Comparison of ENCODE assay signal across 28 cellular contexts in the genomic region with DNA sequence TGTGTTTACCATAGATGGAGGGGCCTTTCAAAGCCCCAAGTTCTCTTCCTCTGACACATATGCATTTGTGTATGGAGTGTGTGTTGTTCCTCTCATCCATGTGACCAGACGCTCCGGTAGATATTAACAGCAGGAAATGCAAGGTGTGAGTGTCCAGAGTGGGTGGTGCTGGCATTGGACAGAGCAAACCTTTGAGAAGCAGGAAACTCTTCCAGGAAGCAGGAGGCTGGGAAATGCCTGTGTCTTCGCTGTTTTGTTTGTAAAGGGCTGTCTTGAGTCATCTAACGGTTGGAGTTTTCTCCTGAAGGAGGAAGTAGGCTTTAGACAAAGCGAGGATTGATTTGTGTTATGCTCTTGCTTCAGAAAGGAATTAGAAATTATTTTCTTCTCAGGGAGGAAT.
DNase-seq lines count a peak whose midpoint lies in the region; ATAC-seq and TF ChIP-seq lines count a peak whose summit lies in the region.
"Had no signal": no experiment of that assay in that cellular context is flagged by ENCODE, and none has a peak within 500 bp of the region (broad histone marks: within the 10 kb centered on the region; RNA-seq: fewer than 3 reads in every experiment).

No MANE protein-coding gene starts in this region.

- H3K27me3 Mint-ChIP-seq in T-cell, result peaks cover 0 to 6% of the 10 kb centered on the region in 2 donors
- H3K27me3 Mint-ChIP-seq: activated CD8-positive, alpha-beta memory T cell treated with anti-CD3 and anti-CD28 coated beads, Interleukin-2, amount 10 ng/mL, durations not matched to agents 7 days and 5 days; activated naive CD8-positive, alpha-beta T cell treated with anti-CD3 and anti-CD28 coated beads, Interleukin-2, amount 50 U/mL, for 24 hours; stimulated activated naive B cell treated with anti-CD40 and anti-IgM and Interleukin-4, amounts not matched to agents 10 μg/mL and 1 μg/mL and 100 μg/mL, for 72 hours had no signal

- RAD21 ChIA-PET in HCT116 (lab: Charles Lee; ENCODE audit: low non-redundant PET in 1 of 2, low total read pairs in 2 of 2, uncharacterized antibody in 2 of 2, unreplicated experiment in 2 of 2), result no interaction called here

- no peak overlapping the region for H3K4me3 Mint-ChIP-seq in T-cell
- H3K4me3 Mint-ChIP-seq: activated CD8-positive, alpha-beta memory T cell treated with anti-CD3 and anti-CD28 coated beads, Interleukin-2, amount 10 ng/mL, durations not matched to agents 7 days and 5 days; activated naive CD8-positive, alpha-beta T cell treated with anti-CD3 and anti-CD28 coated beads, Interleukin-2, amount 50 U/mL, for 24 hours; endodermal cell; HFFc6; stimulated activated naive B cell treated with anti-CD40 and anti-IgM and Interleukin-4, amounts not matched to agents 10 μg/mL and 1 μg/mL and 100 μg/mL, for 72 hours had no signal

- no TSS peak for BruUV-seq in HCT116 (replicated peaks; lab: Mats Ljungman, UMichigan)

- no peaks in the 10 kb centered on the region for H3K9me3 Mint-ChIP-seq in T-cell
- H3K9me3 Mint-ChIP-seq: activated naive CD8-positive, alpha-beta T cell treated with anti-CD3 and anti-CD28 coated beads, Interleukin-2, amount 50 U/mL, for 24 hours; endodermal cell; HFFc6; stimulated activated naive B cell treated with anti-CD40 and anti-IgM and Interleukin-4, amounts not matched to agents 10 μg/mL and 1 μg/mL and 100 μg/mL, for 72 hours had no signal

- POLR2A ChIA-PET in HCT116 (lab: Charles Lee) (no interaction called here), T-cell (lab: Charles Lee) (no interaction called here)

- peak overlapping the region; percentile 86 for H2AFZ ChIP-seq in HCT116 (ENCODE audit: low read depth, low read length, poor library complexity, severe bottlenecking)
- H2AFZ ChIP-seq in GM23248, result no peak overlapping the region

- no peak overlapping the region for H3K27ac Mint-ChIP-seq in T-cell
- H3K27ac Mint-ChIP-seq: activated CD8-positive, alpha-beta memory T cell treated with anti-CD3 and anti-CD28 coated beads, Interleukin-2, amount 10 ng/mL, durations not matched to agents 7 days and 5 days; activated naive CD8-positive, alpha-beta T cell treated with anti-CD3 and anti-CD28 coated beads, Interleukin-2, amount 50 U/mL, for 24 hours; endodermal cell; HFFc6; stimulated activated naive B cell treated with anti-CD40 and anti-IgM and Interleukin-4, amounts not matched to agents 10 μg/mL and 1 μg/mL and 100 μg/mL, for 72 hours had no signal

- H3K79me2 ChIP-seq in HCT116 (ENCODE audit: insufficient read depth, low read length), result no peaks in the 10 kb centered on the region
- H3K79me2 ChIP-seq in GM23248 (ENCODE audit: insufficient read depth), result no peaks in the 10 kb centered on the region

- in situ Hi-C loops in GM23248 (cut with MboI), result no loop called here

- TF ChIP-seq POLR2A in HCT116 (IDR thresholded peaks at IDR 0.05; ENCODE audit: borderline replicate concordance, extremely low read depth, insufficient read depth, insufficient read length), result no peak

- no peak overlapping the region for H3K4me3 ChIP-seq in HCT116 (replicated peaks in 1 of 2; ENCODE audit: low read depth in 1 of 2, low read length in 2 of 2)
- no peak overlapping the region for H3K4me3 ChIP-seq in mucosa of descending colon
- H3K4me3 ChIP-seq in GM23248, result no peak overlapping the region
- H3K4me3 ChIP-seq: gastrocnemius medialis, lung, ovary, SK-N-MC had no signal

- no peak for TF ChIP-seq CTCF in HCT116 (IDR thresholded peaks at IDR 0.05 in 2 of 3, conservative IDR thresholded peaks at IDR 0.05 in 1 of 3; ENCODE audit: borderline replicate concordance in 1 of 3, insufficient read depth in 1 of 3, low read depth in 2 of 3, low read length in 2 of 3)
- TF ChIP-seq CTCF in mucosa of descending colon (IDR thresholded peaks at IDR 0.05), result no peak

- WGBS in GM23248 (ENCODE audit: low coverage in 1 of 2, low lambda C conversion rate in 2 of 2, missing lambda C conversion rate in 2 of 2), 2 experiments, result 93 to 94% methylated on average over 5 of the region's 5 CpGs

- H3K9me3 ChIP-seq in HCT116 (ENCODE audit: control insufficient read depth in 1 of 2, insufficient read depth in 1 of 2, low read depth in 1 of 2, low read length in 2 of 2) (no peaks in the 10 kb centered on the region), mucosa of descending colon (no peaks in the 10 kb centered on the region), GM23248 (ENCODE audit: low read depth) (no peaks in the 10 kb centered on the region)
- H3K9me3 ChIP-seq: Caco-2, gastrocnemius medialis, ovary had no signal

- no peaks in the 10 kb centered on the region for H4K20me1 ChIP-seq in HCT116 (ENCODE audit: insufficient read depth)
- no peaks in the 10 kb centered on the region for H4K20me1 ChIP-seq in GM23248 (ENCODE audit: insufficient read depth)

- H3K27ac ChIP-seq in HCT116 (ENCODE audit: low read depth, low read length) (no peak overlapping the region), GM23248 (no peak overlapping the region)
- H3K27ac ChIP-seq: C4-2B, gastrocnemius medialis, ovary, RWPE1, SK-N-MC had no signal

- CTCF ChIA-PET in HCT116 (lab: Charles Lee), result no interaction called here
- CTCF ChIA-PET in T-cell (lab: Charles Lee), result no interaction called here

- no peaks in the 10 kb centered on the region for H3K27me3 ChIP-seq in HCT116 (ENCODE audit: insufficient read depth, low read length)
- H3K27me3 ChIP-seq in GM23248 (replicated peaks; ENCODE audit: insufficient read depth), result no peaks in the 10 kb centered on the region
- H3K27me3 ChIP-seq: gastrocnemius medialis, ovary had no signal

- no peaks in the 10 kb centered on the region for H3K36me3 Mint-ChIP-seq in T-cell
- H3K36me3 Mint-ChIP-seq: activated CD8-positive, alpha-beta memory T cell treated with anti-CD3 and anti-CD28 coated beads, Interleukin-2, amount 10 ng/mL, durations not matched to agents 7 days and 5 days; stimulated activated naive B cell treated with anti-CD40 and anti-IgM and Interleukin-4, amounts not matched to agents 10 μg/mL and 1 μg/mL and 100 μg/mL, for 72 hours had no signal

- H3K36me3 ChIP-seq in HCT116 (ENCODE audit: control insufficient read depth in 1 of 2, insufficient read depth in 2 of 2, low read length in 2 of 2), result no peaks in the 10 kb centered on the region
- no peaks in the 10 kb centered on the region for H3K36me3 ChIP-seq in mucosa of descending colon (ENCODE audit: low read depth)
- H3K36me3 ChIP-seq in GM23248 (ENCODE audit: low read depth), result no peaks in the 10 kb centered on the region
- H3K36me3 ChIP-seq: gastrocnemius medialis, ovary had no signal

- H3K9ac ChIP-seq in HCT116 (ENCODE audit: low read length) (no peak overlapping the region), GM23248 (no peak overlapping the region)

- peaks cover 2 to 18% of the 10 kb centered on the region in 2 experiments; a peak in 3 of 4 replicates for H3K4me1 ChIP-seq in HCT116 (ENCODE audit: control insufficient read depth in 1 of 2, insufficient read depth in 2 of 2, low read length in 2 of 2)
- H3K4me1 ChIP-seq in mucosa of descending colon (ENCODE audit: low read depth), result no peaks in the 10 kb centered on the region
- no peaks in the 10 kb centered on the region for H3K4me1 ChIP-seq in GM23248 (ENCODE audit: insufficient read depth)
- H3K4me1 ChIP-seq: Caco-2, gastrocnemius medialis had no signal

- ATAC-seq in HCT116 (no peak), mucosa of descending colon (peak; percentile 55), T-cell (replicated peaks in 1 of 4) (no peak)
- ATAC-seq: activated CD8-positive, alpha-beta memory T cell treated with anti-CD3 and anti-CD28 coated beads, Interleukin-2, amount 10 ng/mL, durations not matched to agents 7 days and 5 days; activated naive CD8-positive, alpha-beta T cell treated with anti-CD3 and anti-CD28 coated beads, Interleukin-2, amount 50 U/mL, for 24 hours; gastrocnemius medialis; stimulated activated naive B cell treated with anti-CD40 and anti-IgM and Interleukin-4, amounts not matched to agents 10 μg/mL and 1 μg/mL and 100 μg/mL, for 72 hours had no signal

- H3K4me2 ChIP-seq in HCT116 (ENCODE audit: low read length), result no peak overlapping the region
- no peak overlapping the region for H3K4me2 ChIP-seq in GM23248 (ENCODE audit: unreplicated experiment)

- intact Hi-C loops in HCT116 (cut with micrococcal nuclease), result loop anchor here (10.0 kb wide), 1 partner anchor 434 kb away; no protein-coding TSS in a partner anchor
- intact Hi-C loops in mucosa of descending colon (cut with DNase I, micrococcal nuclease), result no loop called here

- DNase-seq in HCT116 (ENCODE audit: low read depth, low spot score), result no peak
- peak; percentile 65 for DNase-seq in NCI-H69 (lab: John Stamatoyannopoulos, UW)
- peak; percentile 84 for DNase-seq in dermis blood vessel endothelial cell
- no peak for DNase-seq in mucosa of descending colon
- DNase-seq in AML-193 (lab: John Stamatoyannopoulos, UW), result no peak
- no peak for DNase-seq in GM23248
- no peak for DNase-seq in T-cell
- DNase-seq: activated CD8-positive, alpha-beta memory T cell treated with anti-CD3 and anti-CD28 coated beads, Interleukin-2, amount 10 ng/mL, durations not matched to agents 7 days and 5 days; activated naive CD8-positive, alpha-beta T cell treated with anti-CD3 and anti-CD28 coated beads, Interleukin-2, amount 50 U/mL, for 24 hours; activated T-cell treated with anti-CD3 and anti-CD28 coated beads, Interleukin-2, amount 50 U/mL, for 48 hours; Caco-2; central memory CD4-positive, alpha-beta T cell; DMS79 treated with DMSO at 0.1 percent for 48 hours; endodermal cell; gastrocnemius medialis; GOT3; HFFc6; kidney glomerular epithelial cell; NCI-H1092 treated with DMSO at 0.1 percent for 48 hours; NCI-H1694 treated with DMSO at 0.1 percent for 48 hours; ovary; stimulated activated naive B cell treated with anti-CD40 and anti-IgM and Interleukin-4, amounts not matched to agents 10 μg/mL and 1 μg/mL and 100 μg/mL, for 72 hours; substantia nigra; trophoblast cell had no signal

- no peaks in the 10 kb centered on the region for H3F3A ChIP-seq in GM23248 (ENCODE audit: insufficient read depth)

- no peak for TF ChIP-seq RAD21 in HCT116 (IDR thresholded peaks at IDR 0.05; ENCODE audit: low read depth)

- H3K9me2 ChIP-seq in HCT116 (ENCODE audit: insufficient read depth), result no peaks in the 10 kb centered on the region
- no peaks in the 10 kb centered on the region for H3K9me2 ChIP-seq in GM23248 (ENCODE audit: insufficient read depth)

- H3K4me1 Mint-ChIP-seq in T-cell, result no peaks in the 10 kb centered on the region
- H3K4me1 Mint-ChIP-seq: activated CD8-positive, alpha-beta memory T cell treated with anti-CD3 and anti-CD28 coated beads, Interleukin-2, amount 10 ng/mL, durations not matched to agents 7 days and 5 days; activated naive CD8-positive, alpha-beta T cell treated with anti-CD3 and anti-CD28 coated beads, Interleukin-2, amount 50 U/mL, for 24 hours; endodermal cell; stimulated activated naive B cell treated with anti-CD40 and anti-IgM and Interleukin-4, amounts not matched to agents 10 μg/mL and 1 μg/mL and 100 μg/mL, for 72 hours had no signal

TF ChIP-seq in HCT116, 20 proteins besides CTCF, POLR2A, EP300 and RAD21 (continues in another document):
- TF ChIP-seq, protein P1, sequence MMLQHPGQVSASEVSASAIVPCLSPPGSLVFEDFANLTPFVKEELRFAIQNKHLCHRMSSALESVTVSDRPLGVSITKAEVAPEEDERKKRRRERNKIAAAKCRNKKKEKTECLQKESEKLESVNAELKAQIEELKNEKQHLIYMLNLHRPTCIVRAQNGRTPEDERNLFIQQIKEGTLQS (IDR thresholded peaks at IDR 0.05), result no peak
- TF ChIP-seq EGR1 (IDR thresholded peaks at IDR 0.05; ENCODE audit: low read depth) (no peak), POLR2AphosphoS5 (IDR thresholded peaks at IDR 0.05; ENCODE audit: low read depth, low read length) (no peak)

Comparison
In these comparisons a context has a peak if more than half of its experiments do, and no peak if none do; other contexts are left out.
1. DNase-seq: peak in NCI-H69 (single experiment) and dermis blood vessel endothelial cell (single experiment); none in HCT116 (single experiment), mucosa of descending colon (0 of 3), AML-193 (0 of 2), GM23248 (single experiment) and T-cell (0 of 34).